ENCODE assay signal across 1 cellular context in the genomic region with DNA sequence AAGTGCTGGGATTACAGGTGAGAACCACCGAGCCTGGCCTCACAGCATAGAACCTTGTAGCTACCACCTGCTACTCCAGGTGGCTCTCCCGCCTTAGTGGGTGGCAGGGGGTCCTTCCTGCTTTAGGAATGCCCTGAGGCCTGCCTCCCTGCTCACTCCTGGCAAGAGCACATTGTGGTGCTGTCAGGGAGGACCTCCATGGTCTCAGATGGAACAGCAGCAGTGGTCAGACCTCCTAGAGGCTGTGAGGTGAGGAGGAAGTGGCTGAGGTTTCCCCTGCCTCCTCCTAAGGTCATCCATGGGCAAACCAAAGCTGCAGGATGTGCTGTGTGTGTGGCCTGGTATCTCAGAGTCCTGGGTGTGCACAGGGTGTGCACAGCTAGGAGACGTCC.
TF ChIP-seq lines count a peak whose summit lies in the region.

No MANE protein-coding gene starts in this region.

TF ChIP-seq in IMR-90, 13 proteins besides CTCF, POLR2A, EP300 and RAD21:
- TF ChIP-seq FOS (IDR thresholded peaks at IDR 0.05; ENCODE audit: low read depth, low read length) (no peak), SMC3 (IDR thresholded peaks at IDR 0.05; ENCODE audit: low read depth, low read length) (no peak), MAFK (IDR thresholded peaks at IDR 0.05; ENCODE audit: low read depth, low read length) (no peak), MAZ (IDR thresholded peaks at IDR 0.05; ENCODE audit: borderline replicate concordance, low read depth, low read length) (no peak), BHLHE40 (IDR thresholded peaks at IDR 0.05; ENCODE audit: low read depth, low read length) (no peak), RFX5 (IDR thresholded peaks at IDR 0.05; ENCODE audit: low read depth, low read length) (no peak), MXI1 (IDR thresholded peaks at IDR 0.05; ENCODE audit: borderline replicate concordance, low read depth, low read length) (no peak), RCOR1 (IDR thresholded peaks at IDR 0.05; ENCODE audit: insufficient replicate concordance, low read length) (no peak), CHD1 (IDR thresholded peaks at IDR 0.05; ENCODE audit: low read depth, low read length) (no peak), NFE2L2 (IDR thresholded peaks at IDR 0.05; ENCODE audit: low read depth, low read length) (no peak), CEBPB (IDR thresholded peaks at IDR 0.05; ENCODE audit: low read depth, low read length) (no peak)
- TF ChIP-seq, protein P1, sequence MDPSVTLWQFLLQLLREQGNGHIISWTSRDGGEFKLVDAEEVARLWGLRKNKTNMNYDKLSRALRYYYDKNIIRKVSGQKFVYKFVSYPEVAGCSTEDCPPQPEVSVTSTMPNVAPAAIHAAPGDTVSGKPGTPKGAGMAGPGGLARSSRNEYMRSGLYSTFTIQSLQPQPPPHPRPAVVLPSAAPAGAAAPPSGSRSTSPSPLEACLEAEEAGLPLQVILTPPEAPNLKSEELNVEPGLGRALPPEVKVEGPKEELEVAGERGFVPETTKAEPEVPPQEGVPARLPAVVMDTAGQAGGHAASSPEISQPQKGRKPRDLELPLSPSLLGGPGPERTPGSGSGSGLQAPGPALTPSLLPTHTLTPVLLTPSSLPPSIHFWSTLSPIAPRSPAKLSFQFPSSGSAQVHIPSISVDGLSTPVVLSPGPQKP (IDR thresholded peaks at IDR 0.05; ENCODE audit: borderline replicate concordance, low read depth, low read length), result no peak
- TF ChIP-seq, protein P2, sequence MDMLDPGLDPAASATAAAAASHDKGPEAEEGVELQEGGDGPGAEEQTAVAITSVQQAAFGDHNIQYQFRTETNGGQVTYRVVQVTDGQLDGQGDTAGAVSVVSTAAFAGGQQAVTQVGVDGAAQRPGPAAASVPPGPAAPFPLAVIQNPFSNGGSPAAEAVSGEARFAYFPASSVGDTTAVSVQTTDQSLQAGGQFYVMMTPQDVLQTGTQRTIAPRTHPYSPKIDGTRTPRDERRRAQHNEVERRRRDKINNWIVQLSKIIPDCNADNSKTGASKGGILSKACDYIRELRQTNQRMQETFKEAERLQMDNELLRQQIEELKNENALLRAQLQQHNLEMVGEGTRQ (IDR thresholded peaks at IDR 0.05; ENCODE audit: low read depth, low read length), result no peak
TF ChIP-seq in IMR-90: peak in this region for 0.
